In genomic region chr15:27820232-27820631, GRCh38 we compare ENCODE assay signal across 1 cellular context.
TF ChIP-seq lines count a peak whose summit lies in the region.

No MANE protein-coding gene starts in this region.

TF ChIP-seq in SK-N-SH, 30 proteins besides CTCF, POLR2A, EP300 and RAD21 (continued from another document):
- TF ChIP-seq USF2 (IDR thresholded peaks at IDR 0.05; ENCODE audit: borderline replicate concordance, low read depth, low read length) (no peak), NFIC (IDR thresholded peaks at IDR 0.05; ENCODE audit: borderline replicate concordance) (no peak), SMC3 (IDR thresholded peaks at IDR 0.05; ENCODE audit: low read depth, low read length) (no peak), JUND (IDR thresholded peaks at IDR 0.05) (no peak), FOXJ3 (CRISPR knock-in tag; IDR thresholded peaks at IDR 0.05) (no peak), ELF1 (IDR thresholded peaks at IDR 0.05) (no peak), RXRA (IDR thresholded peaks at IDR 0.05; ENCODE audit: borderline replicate concordance, low read depth) (no peak), TEAD4 (IDR thresholded peaks at IDR 0.05; ENCODE audit: borderline replicate concordance, insufficient read depth) (no peak)
TF ChIP-seq in SK-N-SH: peak in this region for 0.
